In genomic region chr2:176856645-176857044, GRCh38 we compare ENCODE assay signal across 17 cellular contexts.
A peak's percentile ranks its signal among the peaks of the same experiment; 100 is the strongest.
DNase-seq lines count a peak whose midpoint lies in the region; ATAC-seq, FAIRE-seq and TF ChIP-seq lines count a peak whose summit lies in the region.
"Had no signal": no experiment of that assay in that cellular context is flagged by ENCODE, and none has a peak within 500 bp of the region (broad histone marks: within the 10 kb centered on the region; RNA-seq: fewer than 3 reads in every experiment).

No MANE protein-coding gene starts in this region.

- H3K79me2 ChIP-seq in KMS-11 (ENCODE audit: insufficient read depth, low read depth) (no peaks in the 10 kb centered on the region), K562 (ENCODE audit: control insufficient read depth, insufficient read depth, low read length) (no peaks in the 10 kb centered on the region), OCI-LY7 (ENCODE audit: insufficient read depth, low read depth, low read length) (no peaks in the 10 kb centered on the region)

- H3K36me3 ChIP-seq in KMS-11 (ENCODE audit: insufficient read depth) (no peaks in the 10 kb centered on the region), K562 (ENCODE audit: control insufficient read depth, insufficient read depth, low read length) (no peaks in the 10 kb centered on the region), thymus (ENCODE audit: control insufficient read depth, insufficient read depth) (no peaks in the 10 kb centered on the region), esophagus muscularis mucosa (no peaks in the 10 kb centered on the region), OCI-LY7 (ENCODE audit: insufficient read depth, low read length) (no peaks in the 10 kb centered on the region)

- H3K4me1 ChIP-seq in KMS-11 (ENCODE audit: low read depth, poor library complexity, severe bottlenecking) (peaks cover 21% of the 10 kb centered on the region), K562 (replicated peaks in 1 of 2; ENCODE audit: control insufficient read depth in 2 of 2, insufficient read depth in 2 of 2, low read length in 2 of 2) (no peaks in the 10 kb centered on the region), thymus (ENCODE audit: control insufficient read depth, insufficient read depth, low read length) (peaks cover 16% of the 10 kb centered on the region), esophagus muscularis mucosa (no peaks in the 10 kb centered on the region), OCI-LY7 (ENCODE audit: insufficient read depth, low read length, poor library complexity, severe bottlenecking) (no peaks in the 10 kb centered on the region)
- H3K4me1 ChIP-seq: A549 had no signal

- 0% methylated on average over 1 of the region's 1 CpG for WGBS in K562 (ENCODE audit: insufficient coverage, low coverage, missing lambda C conversion rate)
- 77% methylated on average over 1 of the region's 1 CpG for WGBS in thymus
- WGBS in esophagus muscularis mucosa, result 67% methylated on average over 1 of the region's 1 CpG

- peak overlapping the region; percentile 9; the same call in 1 of the 2 replicates for H3K4me2 ChIP-seq in KMS-11
- H3K4me2 ChIP-seq in K562 (ENCODE audit: insufficient read depth, low read length), result no peak overlapping the region
- no peak overlapping the region for H3K4me2 ChIP-seq in OCI-LY7 (ENCODE audit: low read length)
- H3K4me2 ChIP-seq: A549 had no signal

- H3K9me3 ChIP-seq in K562 (replicated peaks; ENCODE audit: control insufficient read depth, insufficient read depth, low read depth, low read length) (no peaks in the 10 kb centered on the region), thymus (ENCODE audit: control insufficient read depth) (no peaks in the 10 kb centered on the region), esophagus muscularis mucosa (no peaks in the 10 kb centered on the region), OCI-LY7 (ENCODE audit: low read length) (no peaks in the 10 kb centered on the region)
- H3K9me3 ChIP-seq: A549 had no signal

- H3K4me3 ChIP-seq in KMS-11 (IDR thresholded peaks at IDR 0.05; ENCODE audit: insufficient read depth, low read depth, low read length), result no peak overlapping the region
- no peak overlapping the region for H3K4me3 ChIP-seq in K562
- H3K4me3 ChIP-seq in thymus (ENCODE audit: low read length), result no peak overlapping the region
- H3K4me3 ChIP-seq in esophagus muscularis mucosa, result no peak overlapping the region
- no peak overlapping the region for H3K4me3 ChIP-seq in OCI-LY7 (ENCODE audit: low read depth, low read length, poor library complexity, severe bottlenecking)
- H3K4me3 ChIP-seq: A549, SK-N-MC had no signal

- H3K4me3 Mint-ChIP-seq in activated CD8-positive, alpha-beta memory T cell treated with anti-CD3 and anti-CD28 coated beads, Interleukin-2, amount 10 ng/mL, durations not matched to agents 7 days and 5 days, result no peak overlapping the region

- H3K27ac Mint-ChIP-seq in activated CD8-positive, alpha-beta memory T cell treated with anti-CD3 and anti-CD28 coated beads, Interleukin-2, amount 10 ng/mL, durations not matched to agents 7 days and 5 days, result peak overlapping the region; percentile 64

- ATAC-seq in activated CD8-positive, alpha-beta memory T cell treated with anti-CD3 and anti-CD28 coated beads, Interleukin-2, amount 10 ng/mL, durations not matched to agents 7 days and 5 days, result no peak
- ATAC-seq in K562, result no peak
- ATAC-seq: A549, HepG2, PC-3 had no signal

- intact Hi-C loops in K562 (cut with micrococcal nuclease), result no loop called here
- intact Hi-C loops in esophagus muscularis mucosa (cut with DNase I), result no loop called here
- intact Hi-C loops in OCI-LY7 (cut with micrococcal nuclease; ENCODE audit: unreplicated experiment), result no loop called here

- H4K20me1 ChIP-seq in KMS-11 (ENCODE audit: insufficient read depth) (no peaks in the 10 kb centered on the region), K562 (replicated peaks; ENCODE audit: control insufficient read depth, insufficient read depth, low read length) (no peaks in the 10 kb centered on the region), OCI-LY7 (ENCODE audit: insufficient read depth, low read length) (no peaks in the 10 kb centered on the region)

- POLR2A ChIA-PET in K562 (lab: Yijun Ruan, JAX), result interaction anchor here (0.6 to 1.0 kb wide), 4 partner anchors 17 to 345 kb away, joined by 3 to 4 read pairs (median 3); no protein-coding TSS in a partner anchor
- POLR2A ChIA-PET in OCI-LY7 (lab: Charles Lee), result no interaction called here

- peaks cover 3% of the 10 kb centered on the region for H3K9me3 Mint-ChIP-seq in activated CD8-positive, alpha-beta memory T cell treated with anti-CD3 and anti-CD28 coated beads, Interleukin-2, amount 10 ng/mL, durations not matched to agents 7 days and 5 days (ENCODE audit: low read depth)

- no peak for FAIRE-seq in K562 (lab: Jason Lieb, UNC)
- FAIRE-seq: A549, HepG2 had no signal

- peaks cover 26% of the 10 kb centered on the region for H3K36me3 Mint-ChIP-seq in activated CD8-positive, alpha-beta memory T cell treated with anti-CD3 and anti-CD28 coated beads, Interleukin-2, amount 10 ng/mL, durations not matched to agents 7 days and 5 days

- H3K27ac ChIP-seq in KMS-11, result no peak overlapping the region
- no peak overlapping the region for H3K27ac ChIP-seq in K562 (ENCODE audit: extremely low read depth, low read depth, low read length)
- peak overlapping the region; percentile 62 for H3K27ac ChIP-seq in thymus (ENCODE audit: low read depth)
- H3K27ac ChIP-seq in esophagus muscularis mucosa (replicated peaks in 1 of 4), result no peak overlapping the region
- H3K27ac ChIP-seq in OCI-LY7 (ENCODE audit: low read depth, low read length, poor library complexity, severe bottlenecking), result no peak overlapping the region
- H3K27ac ChIP-seq: A549, SK-N-MC had no signal

- H3K9me1 ChIP-seq in K562 (ENCODE audit: control insufficient read depth, insufficient read depth, low read length), result no peaks in the 10 kb centered on the region

- TF ChIP-seq EP300 in K562 (IDR thresholded peaks at IDR 0.05; ENCODE audit: low read length) (no peak), esophagus muscularis mucosa (IDR thresholded peaks at IDR 0.05) (no peak)

- in situ Hi-C loops in K562 (cut with MboI), result no loop called here

- no peak for DNase-seq in activated CD8-positive, alpha-beta memory T cell treated with anti-CD3 and anti-CD28 coated beads, Interleukin-2, amount 10 ng/mL, durations not matched to agents 7 days and 5 days
- no peak for DNase-seq in activated CD8-positive, alpha-beta memory T cell treated with anti-CD3 and anti-CD28 coated beads for 24 hours
- DNase-seq in K562 (ENCODE audit: extremely low read depth in 1 of 4, low spot score in 3 of 4), result no peak
- no peak for DNase-seq in esophagus muscularis mucosa (ENCODE audit: extremely low spot score)
- no peak for DNase-seq in OCI-LY7 (ENCODE audit: low spot score)
- DNase-seq in hypothalamus (lab: John Stamatoyannopoulos, UW), result no peak
- DNase-seq: EL, NCI-H1436, NCI-H2029 treated with DMSO at 0.1 percent for 48 hours, NCI-H345, NCI-H526 treated with DMSO at 0.1 percent for 48 hours, PC-3 had no signal

- H3K27me3 Mint-ChIP-seq in activated CD8-positive, alpha-beta memory T cell treated with anti-CD3 and anti-CD28 coated beads, Interleukin-2, amount 10 ng/mL, durations not matched to agents 7 days and 5 days, result no peaks in the 10 kb centered on the region

- no peak for TF ChIP-seq RAD21 in K562 (CRISPR knock-in tag; conservative IDR thresholded peaks at IDR 0.05 in 1 of 2, IDR thresholded peaks at IDR 0.05 in 1 of 2)

- H3K27me3 ChIP-seq in KMS-11 (ENCODE audit: insufficient read depth, low read depth), result no peaks in the 10 kb centered on the region
- no peaks in the 10 kb centered on the region for H3K27me3 ChIP-seq in K562 (ENCODE audit: control insufficient read depth in 2 of 2, insufficient read depth in 2 of 2, low read length in 2 of 2)
- no peaks in the 10 kb centered on the region for H3K27me3 ChIP-seq in thymus (ENCODE audit: control insufficient read depth, insufficient read depth)
- H3K27me3 ChIP-seq in esophagus muscularis mucosa, result no peaks in the 10 kb centered on the region

- no peak overlapping the region for H3K9ac ChIP-seq in KMS-11
- H3K9ac ChIP-seq in K562 (ENCODE audit: insufficient read depth in 1 of 2, low read depth in 2 of 2, low read length in 2 of 2), result no peak overlapping the region

- H2AFZ ChIP-seq in KMS-11 (ENCODE audit: low read depth) (peak overlapping the region; percentile 6; the same call in 1 of the 2 replicates), K562 (ENCODE audit: low read depth, low read length) (no peak overlapping the region), OCI-LY7 (ENCODE audit: low read length) (no peak overlapping the region)

- no peaks in the 10 kb centered on the region for H3K9me2 ChIP-seq in OCI-LY7 (ENCODE audit: insufficient read depth, low read length)

- CTCF ChIA-PET in activated CD8-positive, alpha-beta memory T cell treated with anti-CD3 and anti-CD28 coated beads, Interleukin-2, amount 10 ng/mL, durations not matched to agents 7 days and 5 days (lab: Charles Lee), result interaction anchor here (1.4 to 4.4 kb wide), 7 partner anchors 8 to 293 kb away, joined by 3 to 16 read pairs (median 4); no protein-coding TSS in a partner anchor
- CTCF ChIA-PET in K562 (lab: Yijun Ruan, JAX; ENCODE audit: low intra/inter-chr PET ratio) (no interaction called here), OCI-LY7 (lab: Charles Lee; ENCODE audit: unreplicated experiment) (no interaction called here)

- TF ChIP-seq POLR2A in K562 (conservative IDR thresholded peaks at IDR 0.05), result no peak
- TF ChIP-seq POLR2A in esophagus muscularis mucosa (IDR thresholded peaks at IDR 0.05; ENCODE audit: low read depth), result no peak

- TF ChIP-seq CTCF in KMS-11 (conservative IDR thresholded peaks at IDR 0.05; ENCODE audit: low read depth, low read length), result no peak
- no peak for TF ChIP-seq CTCF in K562 (IDR thresholded peaks at IDR 0.05 in 2 of 3, conservative IDR thresholded peaks at IDR 0.05 in 1 of 3; ENCODE audit: insufficient read depth in 2 of 3, low read depth in 1 of 3, low read length in 3 of 3)
- no peak for TF ChIP-seq CTCF in esophagus muscularis mucosa (IDR thresholded peaks at IDR 0.05)
- TF ChIP-seq CTCF in OCI-LY7 (conservative IDR thresholded peaks at IDR 0.05; ENCODE audit: low read length), result no peak

- BruUV-seq in K562 (replicated peaks; lab: Mats Ljungman, UMichigan) (no TSS peak), OCI-LY7 (replicated peaks; lab: Mats Ljungman, UMichigan) (no TSS peak)

- peaks cover 55% of the 10 kb centered on the region for H3K4me1 Mint-ChIP-seq in activated CD8-positive, alpha-beta memory T cell treated with anti-CD3 and anti-CD28 coated beads, Interleukin-2, amount 10 ng/mL, durations not matched to agents 7 days and 5 days

TF ChIP-seq in K562, 482 proteins besides CTCF, POLR2A, EP300 and RAD21:
- peak; percentile 10 for TF ChIP-seq DACH1 (IDR thresholded peaks at IDR 0.05; ENCODE audit: partially characterized antibody)
- no peak for TF ChIP-seq SIN3A (IDR thresholded peaks at IDR 0.05; ENCODE audit: borderline replicate concordance in 2 of 2, control insufficient read depth in 1 of 2, low read depth in 2 of 2, low read length in 2 of 2)
